In the genomic region with DNA sequence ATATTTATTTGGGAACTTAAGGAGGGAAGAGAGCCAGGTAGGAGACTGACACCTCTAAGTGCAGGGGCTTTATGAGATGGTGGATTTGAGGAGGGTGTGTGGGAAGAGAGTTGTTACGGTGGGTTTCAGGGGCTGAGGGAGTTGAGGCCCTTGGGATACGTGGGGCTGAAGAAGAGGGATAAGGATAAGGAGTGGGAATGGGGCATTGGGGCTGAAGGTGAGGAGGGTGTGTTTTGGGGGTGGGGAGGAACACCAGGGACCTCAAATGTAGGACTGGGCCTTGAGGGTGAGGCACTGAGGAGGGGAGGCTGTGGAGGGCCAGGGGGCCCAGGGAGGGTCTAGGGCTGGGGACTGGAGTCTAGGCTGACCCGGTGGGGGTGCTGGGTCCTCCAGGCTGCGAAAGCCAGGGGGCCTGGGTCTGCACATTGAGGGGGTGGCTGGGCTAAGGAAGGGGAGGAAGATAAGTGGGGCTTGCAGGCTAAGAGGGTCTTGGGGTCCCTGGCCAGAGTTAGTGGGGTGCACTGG, we compare ENCODE assay signal across 13 cellular contexts. TPM values are rescaled to one million over a fixed set of nuclear protein-coding genes. Genes with fewer than 3 reads are reported as not detected.
DNase-seq lines count a peak whose midpoint lies in the region; ATAC-seq and TF ChIP-seq lines count a peak whose summit lies in the region.
"Had no signal": no experiment of that assay in that cellular context is flagged by ENCODE, and none has a peak within 500 bp of the region (broad histone marks: within the 10 kb centered on the region; RNA-seq: fewer than 3 reads in every experiment).

No MANE protein-coding gene starts in this region.

- no peak for ATAC-seq in CD4-positive, CD25-positive, alpha-beta regulatory T cell (ENCODE audit: low read depth in 2 of 2)

- peaks cover 4% of the 10 kb centered on the region for H3K36me3 Mint-ChIP-seq in CD4-positive, CD25-positive, alpha-beta regulatory T cell
- peaks cover 21% of the 10 kb centered on the region for H3K36me3 Mint-ChIP-seq in dendritic cell treated with granulocyte-macrophage colony-stimulating factor and Interleukin-4, amounts not matched to agents 40 ng/mL and 50 ng/mL, for 4 days (ENCODE audit: low read depth)

- no peak overlapping the region for H3K27ac ChIP-seq in CD4-positive, CD25-positive, alpha-beta regulatory T cell (ENCODE audit: insufficient read depth, low read length, poor library complexity, severe bottlenecking)
- H3K27ac ChIP-seq in OCI-LY1 (ENCODE audit: low read depth, low read length, poor library complexity, severe bottlenecking) (no peak overlapping the region), neutrophil (peak overlapping the region; percentile 92)

- no peaks in the 10 kb centered on the region for H3K27me3 ChIP-seq in CD4-positive, CD25-positive, alpha-beta regulatory T cell (ENCODE audit: control insufficient read depth, insufficient read depth, low read length)
- H3K27me3 ChIP-seq in OCI-LY1 (ENCODE audit: insufficient read depth, low read length): no peaks in the 10 kb centered on the region
- H3K27me3 ChIP-seq in neutrophil: no peaks in the 10 kb centered on the region

- H3K9me2 ChIP-seq in OCI-LY1 (ENCODE audit: low read depth, low read length): no peaks in the 10 kb centered on the region

- peaks cover 25% of the 10 kb centered on the region for H3K79me2 ChIP-seq in OCI-LY1 (ENCODE audit: insufficient read depth, low read length)

- H3K9ac ChIP-seq in OCI-LY1 (ENCODE audit: low read length): no peak overlapping the region

- no peaks in the 10 kb centered on the region for H3K36me3 ChIP-seq in CD4-positive, CD25-positive, alpha-beta regulatory T cell (ENCODE audit: control insufficient read depth, insufficient read depth, low read length)
- peaks cover 4% of the 10 kb centered on the region; the same call in 1 of the 2 replicates for H3K36me3 ChIP-seq in OCI-LY1 (ENCODE audit: insufficient read depth, low read length)
- no peaks in the 10 kb centered on the region for H3K36me3 ChIP-seq in neutrophil

- no peaks in the 10 kb centered on the region for H3F3A ChIP-seq in OCI-LY1 (ENCODE audit: insufficient read depth, low read length)

- no peaks in the 10 kb centered on the region for H3K9me3 ChIP-seq in CD4-positive, CD25-positive, alpha-beta regulatory T cell (ENCODE audit: control insufficient read depth in 2 of 2, low read length in 2 of 2)
- H3K9me3 ChIP-seq in OCI-LY1 (ENCODE audit: low read length): no peaks in the 10 kb centered on the region
- H3K9me3 ChIP-seq in neutrophil: no peaks in the 10 kb centered on the region

- H2AFZ ChIP-seq in OCI-LY1 (ENCODE audit: low read length): no peak overlapping the region

- H3K4me3 Mint-ChIP-seq in CD4-positive, CD25-positive, alpha-beta regulatory T cell: peak overlapping the region; percentile 88 to 91 (median 88)
- H3K4me3 Mint-ChIP-seq in dendritic cell treated with granulocyte-macrophage colony-stimulating factor and Interleukin-4, amounts not matched to agents 40 ng/mL and 50 ng/mL, for 4 days: peak overlapping the region; percentile 72

- H3K4me1 ChIP-seq in CD4-positive, CD25-positive, alpha-beta regulatory T cell (ENCODE audit: control insufficient read depth, insufficient read depth, low read length, poor library complexity, severe bottlenecking): peaks cover 31% of the 10 kb centered on the region
- H3K4me1 ChIP-seq in OCI-LY1 (ENCODE audit: insufficient read depth, low read length, severe bottlenecking) (peaks cover 30% of the 10 kb centered on the region), neutrophil (ENCODE audit: control insufficient read depth in 1 of 2, insufficient read depth in 1 of 2, low read depth in 1 of 2, low read length in 1 of 2) (peaks cover 33 to 42% of the 10 kb centered on the region in 2 experiments)

- no peaks in the 10 kb centered on the region for H4K20me1 ChIP-seq in OCI-LY1 (ENCODE audit: insufficient read depth, low read length)

- intact Hi-C loops in dendritic cell treated with granulocyte-macrophage colony-stimulating factor and Interleukin-4, amounts not matched to agents 40 ng/mL and 50 ng/mL, for 4 days (cut with micrococcal nuclease): loop anchor here (5.0 to 10.0 kb wide), 2 partner anchors 66 to 158 kb away; partner anchors contain the start of genes CASP9, DDI2 and DNAJC16

- peaks cover 4% of the 10 kb centered on the region for H3K27me3 Mint-ChIP-seq in CD4-positive, CD25-positive, alpha-beta regulatory T cell
- no peaks in the 10 kb centered on the region for H3K27me3 Mint-ChIP-seq in dendritic cell treated with granulocyte-macrophage colony-stimulating factor and Interleukin-4, amounts not matched to agents 40 ng/mL and 50 ng/mL, for 4 days

- H3K9me3 Mint-ChIP-seq in CD4-positive, CD25-positive, alpha-beta regulatory T cell: peaks cover 0 to 1% (median 0%) of the 10 kb centered on the region in 7 donors
- H3K9me3 Mint-ChIP-seq in dendritic cell treated with granulocyte-macrophage colony-stimulating factor and Interleukin-4, amounts not matched to agents 40 ng/mL and 50 ng/mL, for 4 days: no peaks in the 10 kb centered on the region

- TF ChIP-seq CTCF in OCI-LY1 (IDR thresholded peaks at IDR 0.05; ENCODE audit: low read length) (no peak), neutrophil (IDR thresholded peaks at IDR 0.05) (no peak)

- DNase-seq in CD4-positive, CD25-positive, alpha-beta regulatory T cell: no peak
- DNase-seq in amniotic stem cell (lab: John Stamatoyannopoulos, UW) (no peak), GM03348 (ENCODE audit: low spot score) (no peak), NCI-H1417 (lab: John Stamatoyannopoulos, UW) (no peak), SK-N-DZ (ENCODE audit: low spot score) (no peak)
- DNase-seq: activated CD4-positive, alpha-beta T cell treated with anti-CD3 and anti-CD28 coated beads for 4 hours; central memory CD4-positive, alpha-beta T cell; DMS53; NCI-H146 had no signal

- no peak overlapping the region for H3K4me3 ChIP-seq in CD4-positive, CD25-positive, alpha-beta regulatory T cell (ENCODE audit: low read depth, low read length)
- H3K4me3 ChIP-seq in OCI-LY1 (ENCODE audit: low read depth, low read length, poor library complexity, severe bottlenecking): no peak overlapping the region
- no peak overlapping the region for H3K4me3 ChIP-seq in neutrophil (ENCODE audit: low read depth in 1 of 2, low read length in 1 of 2)

- peak overlapping the region; percentile 84 to 94 (median 90) for H3K27ac Mint-ChIP-seq in CD4-positive, CD25-positive, alpha-beta regulatory T cell
- H3K27ac Mint-ChIP-seq in dendritic cell treated with granulocyte-macrophage colony-stimulating factor and Interleukin-4, amounts not matched to agents 40 ng/mL and 50 ng/mL, for 4 days: peak overlapping the region; percentile 92

- H3K4me1 Mint-ChIP-seq in CD4-positive, CD25-positive, alpha-beta regulatory T cell: peaks cover 19 to 35% (median 21%) of the 10 kb centered on the region in 4 donors
- peaks cover 73% of the 10 kb centered on the region for H3K4me1 Mint-ChIP-seq in dendritic cell treated with granulocyte-macrophage colony-stimulating factor and Interleukin-4, amounts not matched to agents 40 ng/mL and 50 ng/mL, for 4 days (ENCODE audit: low read depth)

- H3K4me2 ChIP-seq in OCI-LY1 (ENCODE audit: low read length): peak overlapping the region; percentile 72

RNA-seq across cellular contexts. Expression of gene PLEKHM2, which starts 1.2 kb away (rescaled TPM):
- total RNA-seq in CD4-positive, CD25-positive, alpha-beta regulatory T cell: 71.8 TPM
- polyA plus RNA-seq in CD4-positive, CD25-positive, alpha-beta regulatory T cell: 1 to 10 TPM; 3.2 to 5.0 (median 3.7) TPM
- polyA plus RNA-seq in SK-N-DZ (2014; cell fraction: cytosol; rRNA removed): 24.5 and 26.5 TPM in 2 replicates
- polyA plus RNA-seq in SK-N-DZ (2014; cell fraction: nucleus; rRNA removed): 38.0 and 51.0 TPM in 2 replicates

RNA-seq across cellular contexts. Expression of gene SLC25A34, which starts 53.1 kb away (rescaled TPM):
- total RNA-seq in CD4-positive, CD25-positive, alpha-beta regulatory T cell: 1.8 TPM
- not detected for polyA plus RNA-seq in CD4-positive, CD25-positive, alpha-beta regulatory T cell
- polyA plus RNA-seq in SK-N-DZ (2014; cell fraction: cytosol; rRNA removed): 0.35 and 0.89 TPM in 2 replicates
- polyA plus RNA-seq in SK-N-DZ (2014; cell fraction: nucleus; rRNA removed): 1.6 and 4.3 TPM in 2 replicates

RNA-seq across cellular contexts. Expression of gene TMEM82, which starts 59.4 kb away (rescaled TPM):
- not detected for total RNA-seq in CD4-positive, CD25-positive, alpha-beta regulatory T cell
- polyA plus RNA-seq in CD4-positive, CD25-positive, alpha-beta regulatory T cell: not detected
- polyA plus RNA-seq in SK-N-DZ (2014; cell fraction: cytosol; rRNA removed): not detected in 2 replicates
- polyA plus RNA-seq in SK-N-DZ (2014; cell fraction: nucleus; rRNA removed): not detected in 2 replicates
- total RNA-seq: RPMI7951 had no signal
